23 cellular contexts compared by ENCODE assay signal in genomic region chr20:46139243-46139889, GRCh38. TPM values are rescaled to one million over a fixed set of nuclear protein-coding genes. Genes with fewer than 3 reads are reported as not detected.
DNase-seq lines count a peak whose midpoint lies in the region; ATAC-seq and TF ChIP-seq lines count a peak whose summit lies in the region.
"Had no signal": no experiment of that assay in that cellular context is flagged by ENCODE, and none has a peak within 500 bp of the region (broad histone marks: within the 10 kb centered on the region; RNA-seq: fewer than 3 reads in every experiment).

No MANE protein-coding gene starts in this region.

- no peak overlapping the region for H3K4me2 ChIP-seq in hepatocyte
- H3K4me2 ChIP-seq: A549 had no signal

- no peak overlapping the region for H2AFZ ChIP-seq in hepatocyte
- H2AFZ ChIP-seq: GM23248 had no signal

- no peaks in the 10 kb centered on the region for H3K9me3 Mint-ChIP-seq in endodermal cell
- H3K9me3 Mint-ChIP-seq: memory B cell; naive thymus-derived CD8-positive, alpha-beta T cell had no signal

- no peaks in the 10 kb centered on the region for H4K20me1 ChIP-seq in hepatocyte (ENCODE audit: insufficient read depth, poor library complexity, severe bottlenecking)

- H3K27ac ChIP-seq in RWPE1 (peak overlapping the region; percentile 89), endodermal cell (ENCODE audit: low read depth, low read length) (no peak overlapping the region), SJCRH30 (no peak overlapping the region), hepatocyte (no peak overlapping the region)
- H3K27ac ChIP-seq: A549; BLaER1 treated with 17β-estradiol and CSF1 and Interleukin-3, amounts not matched to agents 10 nM and 100 nM; GM23248; vagina had no signal

- H3K36me3 Mint-ChIP-seq in endodermal cell (ENCODE audit: low read depth): no peaks in the 10 kb centered on the region
- H3K36me3 Mint-ChIP-seq: memory B cell; naive thymus-derived CD8-positive, alpha-beta T cell had no signal

- H3K9ac ChIP-seq in endodermal cell (ENCODE audit: extremely low read depth, low read length, poor library complexity, severe bottlenecking): no peak overlapping the region
- H3K9ac ChIP-seq: BLaER1 treated with 17β-estradiol and CSF1 and Interleukin-3, amounts not matched to agents 10 nM and 100 nM; GM23248 had no signal

- POLR2A ChIA-PET in RWPE1 (lab: Yijun Ruan, JAX; ENCODE audit: low non-redundant PET): no interaction called here

- H3K4me3 ChIP-seq in endodermal cell (ENCODE audit: low read length) (no peak overlapping the region), SJCRH30 (no peak overlapping the region), hepatocyte (no peak overlapping the region)
- H3K4me3 ChIP-seq: A549; BLaER1 treated with 17β-estradiol and CSF1 and Interleukin-3, amounts not matched to agents 10 nM and 100 nM; GM23248; vagina had no signal

- H3K27me3 ChIP-seq in endodermal cell (ENCODE audit: control insufficient read depth, insufficient read depth, low read length, poor library complexity, severe bottlenecking) (peaks cover 7% of the 10 kb centered on the region), SJCRH30 (peaks cover 43% of the 10 kb centered on the region), hepatocyte (peaks cover 22% of the 10 kb centered on the region)
- H3K27me3 ChIP-seq: BLaER1 treated with 17β-estradiol and CSF1 and Interleukin-3, amounts not matched to agents 10 nM and 100 nM; vagina had no signal

- no peak for TF ChIP-seq CTCF in RWPE1 (conservative IDR thresholded peaks at IDR 0.05; ENCODE audit: low read depth)
- peak; percentile 45 for TF ChIP-seq CTCF in endodermal cell (conservative IDR thresholded peaks at IDR 0.05)
- TF ChIP-seq CTCF in hepatocyte (IDR thresholded peaks at IDR 0.05; ENCODE audit: poor library complexity): no peak

- no peak overlapping the region for H3K27ac Mint-ChIP-seq in endodermal cell
- H3K27ac Mint-ChIP-seq: memory B cell had no signal

- CTCF ChIA-PET in RWPE1 (lab: Yijun Ruan, JAX): interaction anchor here (1.4 to 1.9 kb wide), 3 partner anchors 35 to 210 kb away, joined by 5 to 9 read pairs (median 6); no protein-coding TSS in a partner anchor

- H3K9me3 ChIP-seq in endodermal cell (ENCODE audit: control insufficient read depth, low read length) (no peaks in the 10 kb centered on the region), SJCRH30 (replicated peaks) (no peaks in the 10 kb centered on the region), hepatocyte (ENCODE audit: low read depth) (no peaks in the 10 kb centered on the region)
- H3K9me3 ChIP-seq: A549; BLaER1 treated with 17β-estradiol and CSF1 and Interleukin-3, amounts not matched to agents 10 nM and 100 nM; vagina had no signal

- H3K9me2 ChIP-seq in hepatocyte (replicated peaks; ENCODE audit: insufficient read depth): no peaks in the 10 kb centered on the region

- peaks cover 11% of the 10 kb centered on the region for H3K4me1 ChIP-seq in endodermal cell (ENCODE audit: control insufficient read depth, insufficient read depth, low read length)
- peaks cover 5% of the 10 kb centered on the region; the same call in 1 of the 2 replicates for H3K4me1 ChIP-seq in SJCRH30
- H3K4me1 ChIP-seq in hepatocyte (ENCODE audit: insufficient read depth): no peaks in the 10 kb centered on the region
- H3K4me1 ChIP-seq: A549 had no signal

- no peak for ATAC-seq in HG03139 (IDR thresholded peaks at IDR 0.05; ENCODE audit: unreplicated experiment)
- ATAC-seq: naive thymus-derived CD8-positive, alpha-beta T cell; Panc1 had no signal

- peak; percentile 55 for DNase-seq in NCI-H2227 (lab: John Stamatoyannopoulos, UW; ENCODE audit: unreplicated experiment)
- no peak for DNase-seq in NCI-H2227 treated with DMSO at 0.1 percent for 48 hours (lab: John Stamatoyannopoulos, UW)
- no peak for DNase-seq in RWPE1 (ENCODE audit: low spot score)
- no peak for DNase-seq in endodermal cell
- peak; percentile 67 for DNase-seq in retina
- no peak for DNase-seq in SJCRH30
- no peak for DNase-seq in hepatocyte (ENCODE audit: low spot score)
- DNase-seq: activated CD4-positive, alpha-beta T cell treated with anti-CD3 and anti-CD28 coated beads, Interleukin-2, amount 50 U/mL, for 48 hours; activated naive CD4-positive, alpha-beta T cell; activated T-cell treated with anti-CD3 and anti-CD28 coated beads for 4 hours; anterior cingulate cortex; GM23248; Karpas-422; naive thymus-derived CD8-positive, alpha-beta T cell; NCI-H1048; stimulated activated CD4-positive, alpha-beta T cell treated with anti-CD3 and anti-CD28 coated beads, Interleukin-12 subunit alpha, Interleukin-12 subunit beta, amount 100 ng/mL, for 4 hours; stimulated activated CD8-positive, alpha-beta memory T cell treated with anti-CD3 and anti-CD28 coated beads, Interleukin-4, amount 100 ng/mL, for 48 hours had no signal

- peaks cover 17% of the 10 kb centered on the region for H3K27me3 Mint-ChIP-seq in endodermal cell (ENCODE audit: insufficient read depth)

- peaks cover 24% of the 10 kb centered on the region for H3K4me1 Mint-ChIP-seq in endodermal cell

- H3K36me3 ChIP-seq in endodermal cell (ENCODE audit: control insufficient read depth, insufficient read depth, low read length): no peaks in the 10 kb centered on the region
- H3K36me3 ChIP-seq in SJCRH30: no peaks in the 10 kb centered on the region
- no peaks in the 10 kb centered on the region for H3K36me3 ChIP-seq in hepatocyte (replicated peaks; ENCODE audit: insufficient read depth, low read depth)
- H3K36me3 ChIP-seq: BLaER1 treated with 17β-estradiol and CSF1 and Interleukin-3, amounts not matched to agents 10 nM and 100 nM; vagina had no signal

- 64 to 73% methylated on average over 3 to 8 of the region's 8 CpGs for WGBS in endodermal cell (ENCODE audit: insufficient coverage in 1 of 2, insufficient read length in 1 of 2), 2 experiments
- WGBS in hepatocyte (ENCODE audit: low lambda C conversion rate, missing lambda C conversion rate): 28% methylated on average over 8 of the region's 8 CpGs

- H3K79me2 ChIP-seq in hepatocyte: no peaks in the 10 kb centered on the region

- H3K4me3 Mint-ChIP-seq in endodermal cell: no peak overlapping the region
- H3K4me3 Mint-ChIP-seq: memory B cell; naive thymus-derived CD8-positive, alpha-beta T cell had no signal

RNA-seq across cellular contexts. Expression of gene CD40, which starts 21.3 kb away (rescaled TPM):
- 10 to 100 TPM in 1 of 2 donors, 1 to 10 TPM in 1; 9.0 to 16.4 TPM for total RNA-seq in endodermal cell
- 5.4 TPM for polyA plus RNA-seq in endodermal cell (2013, experiment 1 of 2)
- 5.1 TPM for polyA plus RNA-seq in endodermal cell (2013, experiment 2 of 2)
- 0.10 and 0.12 TPM in 2 replicates for total RNA-seq in SJCRH30 (2014; rRNA removed; shearing (Covaris generic))
- 2.8 and 3.2 TPM in 2 replicates for total RNA-seq in hepatocyte
- polyA plus RNA-seq in hepatocyte: 8.0 and 10.3 TPM in 2 replicates

RNA-seq across cellular contexts. Expression of gene NCOA5, which starts 49.6 kb away (rescaled TPM):
- total RNA-seq in endodermal cell (10 to 100 TPM; 19.3 to 28.7 TPM), hepatocyte (24.0 and 25.6 TPM in 2 replicates)
- polyA plus RNA-seq in endodermal cell (2013, experiment 1 of 2): 26.8 TPM
- polyA plus RNA-seq in endodermal cell (2013, experiment 2 of 2): 25.4 TPM
- 49.5 and 50.5 TPM in 2 replicates for total RNA-seq in SJCRH30 (2014; rRNA removed; shearing (Covaris generic))
- 24.1 and 26.2 TPM in 2 replicates for polyA plus RNA-seq in hepatocyte

Comparison
In these comparisons a context has a peak if more than half of its experiments do, and no peak if none do; other contexts are left out.
1. DNase-seq: peak in NCI-H2227 (single experiment) and retina (single experiment); none in NCI-H2227 treated with DMSO at 0.1 percent for 48 hours (single experiment), RWPE1 (single experiment), endodermal cell (single experiment), SJCRH30 (0 of 2) and hepatocyte (single experiment).